In genomic region chr10:19862811-19863515, GRCh38 we compare ENCODE assay signal across 19 cellular contexts. TPM values are rescaled to one million over a fixed set of nuclear protein-coding genes. Genes with fewer than 3 reads are reported as not detected.
"Had no signal": no experiment of that assay in that cellular context is flagged by ENCODE, and none has a peak within 500 bp of the region (broad histone marks: within the 10 kb centered on the region; RNA-seq: fewer than 3 reads in every experiment).

No MANE protein-coding gene starts in this region.

- DNase-seq: effector CD4-positive, alpha-beta T cell; foreskin melanocyte; head of caudate nucleus; hippocampal formation; mammary epithelial cell; naive thymus-derived CD4-positive, alpha-beta T cell; psoas muscle; retina; right lobe of liver; stimulated activated CD4-positive, alpha-beta T cell treated with anti-CD3 and anti-CD28 coated beads, Interleukin-2, amount 100 ng/mL, for 24 hours; stimulated activated CD4-positive, alpha-beta T cell treated with anti-CD3 and anti-CD28 coated beads, Interleukin-4, amount 100 ng/mL, for 4 hours; stimulated activated naive B cell treated with anti-CD40 and anti-IgM and Interleukin-4, amounts not matched to agents 10 μg/mL and 1 μg/mL and 100 μg/mL, for 72 hours; stimulated activated naive CD8-positive, alpha-beta T cell treated with anti-CD3 and anti-CD28 coated beads, Interleukin-15, amount 100 ng/mL, for 72 hours; substantia nigra; transverse colon had no signal

- H3K4me1 ChIP-seq: psoas muscle, transverse colon had no signal

- H3K9me3 ChIP-seq: neutrophil, psoas muscle, right lobe of liver, thoracic aorta, transverse colon had no signal

- H3K27ac ChIP-seq: coronary artery, neutrophil, psoas muscle, right lobe of liver, skin epidermis, thoracic aorta, transverse colon had no signal

- H3K4me3 ChIP-seq: coronary artery, psoas muscle, right lobe of liver, skin epidermis, thoracic aorta, transverse colon had no signal

- H3K27me3 ChIP-seq: neutrophil, right lobe of liver, transverse colon had no signal

- ATAC-seq: naive thymus-derived CD4-positive, alpha-beta T cell; psoas muscle; right lobe of liver; stimulated activated naive B cell treated with anti-CD40 and anti-IgM and Interleukin-4, amounts not matched to agents 10 μg/mL and 1 μg/mL and 100 μg/mL, for 72 hours; stimulated activated naive CD8-positive, alpha-beta T cell treated with anti-CD3 and anti-CD28 coated beads, Interleukin-15, amount 100 ng/mL, for 72 hours had no signal

- H3K36me3 ChIP-seq: neutrophil, right lobe of liver, thoracic aorta, transverse colon had no signal

RNA-seq across cellular contexts. Expression of gene PLXDC2, which starts 46.7 kb away (rescaled TPM):
- polyA plus RNA-seq: naive thymus-derived CD4-positive, alpha-beta T cell had no signal
